In the genomic region with DNA sequence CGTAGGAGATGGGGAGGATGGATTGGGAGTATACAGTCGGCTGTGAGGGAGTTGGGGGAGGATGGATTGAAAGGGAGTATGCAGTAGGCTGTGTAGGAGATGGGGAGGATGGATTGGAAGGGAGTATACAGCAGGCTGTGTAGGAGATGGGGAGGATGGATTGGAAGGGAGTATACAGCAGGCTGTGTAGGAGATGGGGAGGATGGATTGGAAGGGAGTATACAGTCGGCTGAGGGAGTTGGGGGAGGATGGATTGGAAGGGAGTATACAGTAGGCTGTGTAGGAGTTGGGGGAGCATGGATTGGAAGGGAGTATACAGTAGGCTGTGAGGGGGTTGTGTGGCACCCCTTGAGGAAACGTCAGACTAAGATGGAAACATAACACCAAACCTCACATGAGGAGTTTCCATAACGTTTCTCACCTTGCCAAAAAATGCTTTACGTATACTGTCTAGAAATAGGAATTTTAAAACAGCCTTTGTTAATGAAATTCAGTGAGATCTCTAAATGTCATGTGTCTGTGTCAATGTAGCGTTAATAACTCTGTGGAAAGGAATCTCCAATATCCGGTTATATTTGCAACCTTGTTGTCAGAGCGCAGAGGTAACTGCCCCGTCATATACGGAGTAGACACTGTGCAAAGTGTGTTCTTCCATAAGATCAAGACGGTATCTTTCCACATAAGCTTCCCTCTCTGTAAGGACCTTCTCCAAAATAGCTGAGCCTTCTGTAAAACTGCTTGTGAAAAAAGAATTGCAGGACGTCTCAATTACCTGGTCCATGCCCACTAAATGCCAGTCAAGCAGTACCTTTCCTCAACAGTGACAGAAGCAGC, we compare ENCODE assay signal across 20 cellular contexts. TPM values are rescaled to one million over a fixed set of nuclear protein-coding genes. Genes with fewer than 3 reads are reported as not detected.
DNase-seq lines count a peak whose midpoint lies in the region; ATAC-seq, FAIRE-seq and TF ChIP-seq lines count a peak whose summit lies in the region.
"Had no signal": no experiment of that assay in that cellular context is flagged by ENCODE, and none has a peak within 500 bp of the region (broad histone marks: within the 10 kb centered on the region; RNA-seq: fewer than 3 reads in every experiment).

No MANE protein-coding gene starts in this region.

- TF ChIP-seq CTCF in RWPE2 (IDR thresholded peaks at IDR 0.05; ENCODE audit: poor library complexity, severe bottlenecking): no peak
- TF ChIP-seq CTCF in mammary epithelial cell (conservative IDR thresholded peaks at IDR 0.05 in 1 of 2, IDR thresholded peaks at IDR 0.05 in 1 of 2; ENCODE audit: extremely low read depth in 1 of 2, insufficient read depth in 1 of 2, low read depth in 1 of 2, low read length in 2 of 2): no peak
- no peak for TF ChIP-seq CTCF in osteoblast (IDR thresholded peaks at IDR 0.05; ENCODE audit: extremely low read depth, low read depth, low read length)
- TF ChIP-seq CTCF in progenitor cell of endocrine pancreas (IDR thresholded peaks at IDR 0.05; ENCODE audit: unreplicated experiment): no peak
- no peak for TF ChIP-seq CTCF in adrenal gland (IDR thresholded peaks at IDR 0.05)

- H3K9me3 ChIP-seq in RWPE2 (ENCODE audit: severe bottlenecking) (no peaks in the 10 kb centered on the region), mammary epithelial cell (replicated peaks; ENCODE audit: insufficient read depth, low read length) (no peaks in the 10 kb centered on the region), osteoblast (ENCODE audit: low read depth, low read length) (no peaks in the 10 kb centered on the region), adrenal gland (replicated peaks in 1 of 3) (no peaks in the 10 kb centered on the region)
- H3K9me3 ChIP-seq: Caco-2, SJSA1 had no signal

- peaks cover 15% of the 10 kb centered on the region for H3K4me1 ChIP-seq in RWPE2 (ENCODE audit: insufficient read depth, poor library complexity, severe bottlenecking)
- H3K4me1 ChIP-seq in mammary epithelial cell (ENCODE audit: insufficient read depth, low read length): peaks cover 11% of the 10 kb centered on the region
- peaks cover 9% of the 10 kb centered on the region for H3K4me1 ChIP-seq in osteoblast (ENCODE audit: insufficient read depth, low read length)
- peaks cover 0 to 6% of the 10 kb centered on the region in 2 donors for H3K4me1 ChIP-seq in adrenal gland (replicated peaks in 1 of 2)
- H3K4me1 ChIP-seq: Caco-2, SJSA1 had no signal

- H3K36me3 ChIP-seq in RWPE2 (ENCODE audit: low read depth): peaks cover 4% of the 10 kb centered on the region; the same call in 1 of the 2 replicates
- no peaks in the 10 kb centered on the region for H3K36me3 ChIP-seq in mammary epithelial cell (ENCODE audit: insufficient read depth, low read length)
- peaks cover 3% of the 10 kb centered on the region for H3K36me3 ChIP-seq in osteoblast (ENCODE audit: insufficient read depth, low read length)
- H3K36me3 ChIP-seq in adrenal gland (replicated peaks in 1 of 2): no peaks in the 10 kb centered on the region
- H3K36me3 ChIP-seq: SJSA1 had no signal

- H3K79me2 ChIP-seq in mammary epithelial cell (ENCODE audit: insufficient read depth, low read length) (peaks cover 7% of the 10 kb centered on the region), osteoblast (ENCODE audit: insufficient read depth, low read length) (no peaks in the 10 kb centered on the region)

- DNase-seq in HTR-8/SVneo (ENCODE audit: insufficient read length, low spot score) (no peak), RWPE2 (ENCODE audit: low spot score) (no peak), mammary epithelial cell (no peak), osteoblast (ENCODE audit: insufficient read length, low spot score, missing footprints) (peak; percentile 26), progenitor cell of endocrine pancreas (ENCODE audit: low spot score, unreplicated experiment) (no peak), adrenal gland (no peak), mucosa of gallbladder (ENCODE audit: low spot score) (no peak)
- DNase-seq: Caco-2; CD4-positive, CD25-positive, alpha-beta regulatory T cell; DMS153; NCI-H1417; NCI-H187 treated with DMSO at 0.1 percent for 48 hours; NCI-H345; NCI-H526 treated with DMSO at 0.1 percent for 48 hours; OCI-M1 had no signal

- no peaks in the 10 kb centered on the region for H4K20me1 ChIP-seq in mammary epithelial cell (ENCODE audit: insufficient read depth, low read length)
- H4K20me1 ChIP-seq in osteoblast (ENCODE audit: insufficient read depth, low read length): no peaks in the 10 kb centered on the region

- H3K27me3 Mint-ChIP-seq in progenitor cell of endocrine pancreas: no peaks in the 10 kb centered on the region
- H3K27me3 Mint-ChIP-seq: B cell; CD4-positive, CD25-positive, alpha-beta regulatory T cell; IgD-negative memory B cell had no signal

- intact Hi-C loops in mammary epithelial cell (cut with micrococcal nuclease) (loop anchor here (1.0 kb wide), 1 partner anchor 8 kb away; no protein-coding TSS in a partner anchor), adrenal gland (cut with DNase I) (no loop called here)

- TF ChIP-seq POLR2A in adrenal gland (IDR thresholded peaks at IDR 0.05): no peak

- H3K4me3 Mint-ChIP-seq in progenitor cell of endocrine pancreas (ENCODE audit: low read depth): no peak overlapping the region
- H3K4me3 Mint-ChIP-seq: B cell; CD4-positive, CD25-positive, alpha-beta regulatory T cell had no signal

- H3K4me2 ChIP-seq in mammary epithelial cell (ENCODE audit: insufficient read depth, low read depth, low read length) (peak overlapping the region; percentile 61), osteoblast (ENCODE audit: insufficient read depth, low read length) (no peak overlapping the region)

- H3K9ac ChIP-seq in mammary epithelial cell (ENCODE audit: insufficient read depth, low read length): peak overlapping the region; percentile 31

- CTCF ChIA-PET in mammary epithelial cell (lab: Charles Lee; ENCODE audit: low non-redundant PET): no interaction called here

- H3K27ac ChIP-seq in RWPE2 (ENCODE audit: poor library complexity, severe bottlenecking) (peak overlapping the region; percentile 32), mammary epithelial cell (ENCODE audit: insufficient read depth, low read depth, low read length) (peak overlapping the region; percentile 89), osteoblast (ENCODE audit: low read depth, low read length) (no peak overlapping the region), adrenal gland (no peak overlapping the region)
- H3K27ac ChIP-seq: SJSA1 had no signal

- no peak overlapping the region for H3K27ac Mint-ChIP-seq in progenitor cell of endocrine pancreas
- H3K27ac Mint-ChIP-seq: B cell had no signal

- ATAC-seq in RWPE2 (ENCODE audit: low read depth): peak; percentile 42

- no peaks in the 10 kb centered on the region for H3K27me3 ChIP-seq in RWPE2 (ENCODE audit: insufficient read depth, poor library complexity, severe bottlenecking)
- no peaks in the 10 kb centered on the region for H3K27me3 ChIP-seq in mammary epithelial cell (ENCODE audit: insufficient read depth, low read length)
- no peaks in the 10 kb centered on the region for H3K27me3 ChIP-seq in osteoblast (ENCODE audit: insufficient read depth, low read length)
- no peaks in the 10 kb centered on the region for H3K27me3 ChIP-seq in adrenal gland
- H3K27me3 ChIP-seq: SJSA1 had no signal

- dilution Hi-C loops in mammary epithelial cell (cut with HindIII; ENCODE audit: low sequenced_read_pairs): no loop called here

- peaks cover 5% of the 10 kb centered on the region for H3K36me3 Mint-ChIP-seq in progenitor cell of endocrine pancreas (ENCODE audit: insufficient read depth)
- H3K36me3 Mint-ChIP-seq: CD4-positive, CD25-positive, alpha-beta regulatory T cell; IgD-negative memory B cell had no signal

- BruUV-seq in mammary epithelial cell (replicated peaks; lab: Mats Ljungman, UMichigan): no TSS peak

- in situ Hi-C loops in mammary epithelial cell (cut with MboI; ENCODE audit: low sequenced_read_pairs in 2 of 2): no loop called here

- 69% methylated on average over 13 of the region's 13 CpGs for WGBS in mammary epithelial cell (ENCODE audit: low coverage, missing lambda C conversion rate)
- WGBS in adrenal gland, 4 donors: 80 to 84% (median 81%) methylated on average over 13 of the region's 13 CpGs

- peak; percentile 82 for FAIRE-seq in HTR-8/SVneo (lab: Jason Lieb, UNC)
- FAIRE-seq: GM19239, H54 had no signal

- H3K4me1 Mint-ChIP-seq in progenitor cell of endocrine pancreas (ENCODE audit: low read depth): peaks cover 12% of the 10 kb centered on the region

- H2AFZ ChIP-seq in mammary epithelial cell (ENCODE audit: low read depth, low read length) (peak overlapping the region; percentile 59), osteoblast (ENCODE audit: low read length) (peak overlapping the region; percentile 72)

- H3K4me3 ChIP-seq in RWPE2 (ENCODE audit: severe bottlenecking) (no peak overlapping the region), mammary epithelial cell (replicated peaks in 1 of 3; ENCODE audit: insufficient read depth in 1 of 3, low read depth in 2 of 3, low read length in 3 of 3) (peak overlapping the region in 1 of 3 experiments; percentile 14), osteoblast (ENCODE audit: insufficient read depth, low read length) (no peak overlapping the region), adrenal gland (no peak overlapping the region)
- H3K4me3 ChIP-seq: SJSA1 had no signal

- H3K9me3 Mint-ChIP-seq in progenitor cell of endocrine pancreas (ENCODE audit: low read depth): no peaks in the 10 kb centered on the region
- H3K9me3 Mint-ChIP-seq: CD4-positive, CD25-positive, alpha-beta regulatory T cell; IgD-negative memory B cell had no signal

RNA-seq across cellular contexts. Expression of a gene that starts 6.3 kb away (rescaled TPM):
- 100 to 1,000 TPM in 1 of 2 donors, 10 to 100 TPM in 1; 48.3 to 112 TPM for total RNA-seq in mammary epithelial cell
- 30.6 TPM for polyA plus RNA-seq in mammary epithelial cell
- 221 TPM for polyA minus RNA-seq in mammary epithelial cell
- total RNA-seq in osteoblast: 22.1 and 25.9 TPM in 2 replicates
- 75.2 and 87.4 TPM in 2 replicates for total RNA-seq in progenitor cell of endocrine pancreas
- total RNA-seq in adrenal gland: 10 to 100 TPM; 20.1 to 87.7 (median 48.8) TPM
- 10 to 100 TPM; 12.6 to 26.5 (median 19.1) TPM for polyA plus RNA-seq in adrenal gland
- 73.1 TPM for total RNA-seq in mucosa of gallbladder

RNA-seq across cellular contexts. Expression of a gene that starts 11.5 kb away (rescaled TPM):
- total RNA-seq in mammary epithelial cell (10 to 100 TPM; 24.2 to 41.1 TPM), osteoblast (19.5 and 28.6 TPM in 2 replicates), progenitor cell of endocrine pancreas (27.2 and 28.0 TPM in 2 replicates), adrenal gland (1 to 10 TPM in 7 of 8 donors, under 1 TPM in 1; 0.72 to 8.7 (median 5.0) TPM), mucosa of gallbladder (30.2 TPM)
- polyA plus RNA-seq in mammary epithelial cell (62.5 TPM), adrenal gland (1 to 10 TPM; 2.2 to 6.6 (median 2.6) TPM)
- polyA minus RNA-seq in mammary epithelial cell: 86.8 TPM

RNA-seq across cellular contexts. Expression of a gene that starts 31.1 kb away (rescaled TPM):
- total RNA-seq in mammary epithelial cell: 10 to 100 TPM; 17.0 to 31.4 TPM
- 31.1 TPM for polyA plus RNA-seq in mammary epithelial cell
- 102 TPM for polyA minus RNA-seq in mammary epithelial cell
- total RNA-seq in osteoblast: 8.7 and 9.7 TPM in 2 replicates
- 39.8 and 43.2 TPM in 2 replicates for total RNA-seq in progenitor cell of endocrine pancreas
- 10 to 100 TPM; 11.8 to 22.8 (median 15.3) TPM for total RNA-seq in adrenal gland
- 10 to 100 TPM in 1 of 3 donors, 1 to 10 TPM in 2; 5.3 to 11.9 (median 8.4) TPM for polyA plus RNA-seq in adrenal gland
- 25.1 TPM for total RNA-seq in mucosa of gallbladder

Comparison
In these comparisons a context has a peak if more than half of its experiments do, and no peak if none do; other contexts are left out.
1. H3K27ac ChIP-seq: peak in RWPE2 (single experiment) and mammary epithelial cell (single experiment); none in osteoblast (single experiment) and adrenal gland (0 of 5).